Comparison of ENCODE assay signal across 28 cellular contexts in the genomic region with DNA sequence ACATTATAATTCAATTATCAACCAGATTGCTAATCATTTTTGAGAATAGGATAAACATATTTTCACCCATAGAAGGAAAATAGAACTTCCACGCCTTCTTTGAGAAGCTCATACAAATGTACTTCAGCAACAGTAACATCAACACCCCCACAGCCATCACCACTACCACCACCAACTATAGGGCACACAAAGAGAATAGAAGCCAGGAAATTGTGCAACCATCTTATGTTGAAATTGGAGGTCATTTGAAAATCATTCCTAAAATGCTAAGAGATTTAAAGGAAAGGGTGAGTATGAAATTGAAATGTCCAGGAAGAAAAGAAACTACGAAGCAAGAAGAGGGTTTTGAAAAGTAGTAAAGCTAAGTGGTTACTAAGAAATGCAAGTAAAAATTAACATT.
"Had no signal": no experiment of that assay in that cellular context is flagged by ENCODE, and none has a peak within 500 bp of the region (broad histone marks: within the 10 kb centered on the region; RNA-seq: fewer than 3 reads in every experiment).

No MANE protein-coding gene starts in this region.

- H3K4me2 ChIP-seq: hepatocyte had no signal

- H3K36me3 Mint-ChIP-seq: activated naive CD8-positive, alpha-beta T cell; brain; mesothelial cell of epicardium; naive B cell had no signal

- H3K4me1 Mint-ChIP-seq: activated CD4-positive, alpha-beta T cell treated with anti-CD3 and anti-CD28 coated beads, Interleukin-2, amount 10 ng/mL, durations not matched to agents 24 days and 14 days; brain; mesothelial cell of epicardium; naive B cell; nephron progenitor cell; T-helper 17 cell had no signal

- H3K4me3 ChIP-seq: adrenal gland, ascending aorta, cardiac muscle cell, colonic mucosa, gastroesophageal sphincter, hepatocyte, ovary, prostate gland, suprapubic skin, transverse colon had no signal

- H2AFZ ChIP-seq: hepatocyte had no signal

- H3K9me3 ChIP-seq: adrenal gland, ascending aorta, colonic mucosa, gastroesophageal sphincter, ovary, prostate gland, suprapubic skin, transverse colon had no signal

- H3K9me3 Mint-ChIP-seq: activated CD4-positive, alpha-beta T cell treated with anti-CD3 and anti-CD28 coated beads, Interleukin-2, amount 10 ng/mL, durations not matched to agents 24 days and 14 days; activated T-cell treated with anti-CD3 and anti-CD28 coated beads, Interleukin-2, amount 50 U/mL, for 4 hours; nephron progenitor cell had no signal

- ATAC-seq: activated CD8-positive, alpha-beta T cell treated with anti-CD3 and anti-CD28 coated beads for 36 hours; activated T-cell treated with anti-CD3 and anti-CD28 coated beads, Interleukin-2, amount 50 U/mL, for 4 hours; gastroesophageal sphincter; left cardiac atrium; T-helper 17 cell had no signal

- H3K36me3 ChIP-seq: adrenal gland, ascending aorta, cardiac muscle cell, colonic mucosa, gastroesophageal sphincter, ovary, prostate gland, suprapubic skin, transverse colon had no signal

- H3K27me3 Mint-ChIP-seq: activated CD4-positive, alpha-beta T cell treated with anti-CD3 and anti-CD28 coated beads, Interleukin-2, amount 10 ng/mL, durations not matched to agents 24 days and 14 days; activated CD8-positive, alpha-beta T cell treated with anti-CD3 and anti-CD28 coated beads for 36 hours; activated naive CD8-positive, alpha-beta T cell; brain; naive B cell; T-helper 17 cell had no signal

- DNase-seq: activated CD4-positive, alpha-beta T cell treated with anti-CD3 and anti-CD28 coated beads, Interleukin-2, amount 10 ng/mL, durations not matched to agents 24 days and 14 days; activated CD4-positive, CD25-positive, alpha-beta regulatory T cell treated with anti-CD3 and anti-CD28 coated beads, Interleukin-2, amount 50 U/mL, for 72 hours; activated CD8-positive, alpha-beta T cell treated with anti-CD3 and anti-CD28 coated beads for 36 hours; activated naive CD4-positive, alpha-beta T cell; activated T-cell treated with anti-CD3 and anti-CD28 coated beads, Interleukin-2, amount 50 U/mL, for 4 hours; adrenal gland; cerebellar nuclear complex; colonic mucosa; effector CD8-positive, alpha-beta T cell; erythroblast; left cardiac atrium; naive B cell; nephron progenitor cell; ovary; stimulated activated naive CD4-positive, alpha-beta T cell; T-helper 17 cell; T1000; transverse colon had no signal

- H3K27ac ChIP-seq: adrenal gland, ascending aorta, cardiac muscle cell, colonic mucosa, gastroesophageal sphincter, hepatocyte, ovary, prostate gland, suprapubic skin, transverse colon had no signal

- H3K4me1 ChIP-seq: adrenal gland, ascending aorta, colonic mucosa, gastroesophageal sphincter, prostate gland, suprapubic skin, transverse colon had no signal

- H3K27me3 ChIP-seq: adrenal gland, ascending aorta, cardiac muscle cell, colonic mucosa, gastroesophageal sphincter, hepatocyte, ovary, suprapubic skin, transverse colon had no signal

- H3K4me3 Mint-ChIP-seq: activated CD4-positive, alpha-beta T cell treated with anti-CD3 and anti-CD28 coated beads, Interleukin-2, amount 10 ng/mL, durations not matched to agents 24 days and 14 days; activated CD8-positive, alpha-beta T cell treated with anti-CD3 and anti-CD28 coated beads for 36 hours; activated naive CD8-positive, alpha-beta T cell; activated T-cell treated with anti-CD3 and anti-CD28 coated beads, Interleukin-2, amount 50 U/mL, for 4 hours; brain; mesothelial cell of epicardium; naive B cell; nephron progenitor cell; T-helper 17 cell had no signal

- H3K27ac Mint-ChIP-seq: activated CD4-positive, alpha-beta T cell treated with anti-CD3 and anti-CD28 coated beads, Interleukin-2, amount 10 ng/mL, durations not matched to agents 24 days and 14 days; activated CD8-positive, alpha-beta T cell treated with anti-CD3 and anti-CD28 coated beads for 36 hours; activated naive CD8-positive, alpha-beta T cell; activated T-helper 2 cell treated with anti-CD3 and anti-CD28 coated beads, Interferon-gamma antibody, Interleukin-2, Interleukin-4, amounts not matched to agents 10 μg/mL and 5 μg/mL and 100 μg/mL, durations not matched to agents 14 hours and 24 hours and 36 hours; brain; mesothelial cell of epicardium; naive B cell; nephron progenitor cell; T-helper 17 cell had no signal
